ENCODE assay signal across 9 cellular contexts in genomic region chr1:83052865-83053264, GRCh38.
"Had no signal": no experiment of that assay in that cellular context is flagged by ENCODE, and none has a peak within 500 bp of the region (broad histone marks: within the 10 kb centered on the region; RNA-seq: fewer than 3 reads in every experiment).

No MANE protein-coding gene starts in this region.

- DNase-seq: GOT3, H7, HFFc6, KBM-7 had no signal

- H2AFZ ChIP-seq: GM23248 had no signal

- H3K27ac ChIP-seq: GM23248 had no signal

- H3K4me3 ChIP-seq: GM23248, HAP-1 had no signal

- H3K27ac Mint-ChIP-seq: HFFc6, IgD-negative memory B cell had no signal

- H3K9ac ChIP-seq: GM23248 had no signal

- H3K4me1 Mint-ChIP-seq: IgD-negative memory B cell had no signal

- ATAC-seq: HCT116, HepG2 had no signal

- H3K36me3 ChIP-seq: HAP-1 had no signal

- H3K4me3 Mint-ChIP-seq: HFFc6, IgD-negative memory B cell had no signal

- H3K36me3 Mint-ChIP-seq: IgD-negative memory B cell had no signal

- H3K27me3 Mint-ChIP-seq: IgD-negative memory B cell had no signal
